11 cellular contexts compared by ENCODE assay signal in genomic region chr2:66439291-66440010, GRCh38. TPM values are rescaled to one million over a fixed set of nuclear protein-coding genes. Genes with fewer than 3 reads are reported as not detected.
DNase-seq lines count a peak whose midpoint lies in the region; ATAC-seq and TF ChIP-seq lines count a peak whose summit lies in the region.
"Had no signal": no experiment of that assay in that cellular context is flagged by ENCODE, and none has a peak within 500 bp of the region (broad histone marks: within the 10 kb centered on the region; RNA-seq: fewer than 3 reads in every experiment).

No MANE protein-coding gene starts in this region.

- WGBS in tibial nerve, 2 donors: 23 to 38% methylated on average over 34 to 36 of the region's 36 CpGs

- peak; percentile 16 for DNase-seq in NOMO-1 treated with DMSO at 0.1 percent for 48 hours (lab: John Stamatoyannopoulos, UW; ENCODE audit: unreplicated experiment)
- DNase-seq in NOMO-1 treated with dmso at 0.1 percent for 144 hours (lab: John Stamatoyannopoulos, UW; ENCODE audit: unreplicated experiment): no peak
- DNase-seq in epithelial cell of esophagus (ENCODE audit: low read depth): no peak
- DNase-seq in tibial nerve (ENCODE audit: low spot score in 2 of 2): no peak
- DNase-seq in NCI-H1436 (lab: John Stamatoyannopoulos, UW): no peak
- DNase-seq in effector CD8-positive, alpha-beta T cell (lab: John Stamatoyannopoulos, UW): no peak
- DNase-seq: 8988T, T-helper 9 cell had no signal

- H3K27ac ChIP-seq in mucosa of rectum (ENCODE audit: low read depth in 2 of 2, low read length in 2 of 2): peak overlapping the region; percentile 32 to 65
- H3K27ac ChIP-seq in tibial nerve: peak overlapping the region; percentile 17 to 64 (median 44)

- ATAC-seq in HG02642 (IDR thresholded peaks at IDR 0.05; ENCODE audit: poor library complexity, unreplicated experiment): no peak
- ATAC-seq: K562 had no signal

- H3K9ac ChIP-seq in mucosa of rectum (ENCODE audit: low read depth in 1 of 2, low read length in 2 of 2): peak overlapping the region; percentile 53 to 61

- H3K27me3 ChIP-seq in mucosa of rectum (ENCODE audit: control insufficient read depth in 2 of 2, insufficient read depth in 2 of 2, low read length in 2 of 2) (peaks cover 8 to 15% of the 10 kb centered on the region in 2 donors), tibial nerve (peaks cover 0 to 6% of the 10 kb centered on the region in 2 donors)

- H3K36me3 ChIP-seq in mucosa of rectum (ENCODE audit: control insufficient read depth in 2 of 2, insufficient read depth in 2 of 2, low read length in 2 of 2) (no peaks in the 10 kb centered on the region), tibial nerve (peaks cover 0 to 17% (median 3%) of the 10 kb centered on the region in 3 donors)

- TF ChIP-seq EP300 in tibial nerve (IDR thresholded peaks at IDR 0.05): no peak

- H3K9me3 ChIP-seq in mucosa of rectum (ENCODE audit: control insufficient read depth in 2 of 2, low read length in 2 of 2): no peaks in the 10 kb centered on the region
- no peaks in the 10 kb centered on the region for H3K9me3 ChIP-seq in tibial nerve

- H3K4me3 ChIP-seq in epithelial cell of esophagus (ENCODE audit: low read length) (peak overlapping the region; percentile 68), mucosa of rectum (ENCODE audit: low read length in 2 of 2) (peak overlapping the region; percentile 68 to 72), tibial nerve (peak overlapping the region; percentile 14 to 50 (median 34))
- H3K4me3 ChIP-seq: K562 had no signal

- no peak for TF ChIP-seq CTCF in epithelial cell of esophagus (IDR thresholded peaks at IDR 0.05; ENCODE audit: insufficient read depth, low read depth, low read length, missing control alignments)
- no peak for TF ChIP-seq CTCF in tibial nerve (IDR thresholded peaks at IDR 0.05)

- TF ChIP-seq POLR2A in tibial nerve (IDR thresholded peaks at IDR 0.05): no peak

- H3K4me1 ChIP-seq in mucosa of rectum (ENCODE audit: control insufficient read depth in 2 of 2, insufficient read depth in 2 of 2, low read length in 2 of 2) (peaks cover 0 to 1% of the 10 kb centered on the region in 2 donors), tibial nerve (peaks cover 0 to 48% (median 3%) of the 10 kb centered on the region in 4 donors)

RNA-seq across cellular contexts. Expression of gene MEIS1, which starts 4.5 kb away (rescaled TPM):
- total RNA-seq in tibial nerve: 10 to 100 TPM in 3 of 4 donors, 1 to 10 TPM in 1; 9.0 to 18.4 (median 12.5) TPM
